ENCODE assay signal across 21 cellular contexts in the genomic region with DNA sequence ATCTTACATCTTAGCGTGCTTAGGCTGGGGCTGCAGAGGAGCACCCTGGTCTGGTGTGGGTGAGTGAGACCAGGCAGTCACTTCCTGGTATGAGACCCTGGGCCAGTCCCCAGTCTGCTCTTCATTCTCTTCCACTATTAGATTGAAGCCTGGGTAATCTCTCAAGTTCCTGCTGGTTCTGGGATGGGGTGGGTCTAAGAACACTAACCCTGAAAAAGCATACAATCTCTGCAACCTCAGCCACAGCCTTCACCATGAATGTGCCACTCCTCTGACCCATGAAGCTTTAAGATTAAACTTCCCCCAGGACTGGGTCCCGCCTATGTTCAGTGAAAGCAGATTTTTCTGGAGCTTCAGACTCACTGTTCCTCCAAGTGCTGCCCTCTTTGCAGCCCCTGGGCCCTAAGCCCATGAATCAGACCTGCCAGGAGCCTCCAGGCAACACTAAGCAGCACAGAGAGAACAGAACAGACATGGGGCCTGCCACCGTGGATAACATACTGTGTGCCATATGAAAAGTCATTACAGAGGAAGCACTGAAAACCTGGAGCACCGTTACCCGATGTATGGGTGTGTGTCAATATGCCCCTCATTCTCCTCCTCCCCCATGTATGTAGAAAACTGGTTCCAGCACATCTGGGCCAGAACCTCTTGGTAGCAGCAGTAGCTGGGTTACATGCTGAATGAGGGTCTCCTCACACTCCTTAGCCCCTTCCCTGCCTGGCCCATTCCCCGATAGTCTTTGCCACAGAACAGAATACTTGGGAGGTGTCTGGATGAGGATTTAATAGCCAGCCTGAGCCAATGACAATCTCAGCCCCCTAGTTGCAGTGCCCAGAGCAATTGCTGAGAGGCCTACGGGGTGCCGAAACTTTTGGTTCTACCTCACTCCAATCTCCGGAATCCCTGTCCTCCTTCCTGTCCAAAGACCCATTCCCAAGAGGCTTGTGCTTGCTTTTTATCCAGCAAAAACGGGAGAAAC. TPM values are rescaled to one million over a fixed set of nuclear protein-coding genes. Genes with fewer than 3 reads are reported as not detected.
DNase-seq lines count a peak whose midpoint lies in the region; ATAC-seq and TF ChIP-seq lines count a peak whose summit lies in the region.
"Had no signal": no experiment of that assay in that cellular context is flagged by ENCODE, and none has a peak within 500 bp of the region (broad histone marks: within the 10 kb centered on the region; RNA-seq: fewer than 3 reads in every experiment).

No MANE protein-coding gene starts in this region.

- H2AFZ ChIP-seq in Karpas-422 (ENCODE audit: low read length), result 0 out of 2 replicates have a peak overlapping the region, but pooled peaks have one; percentile 21
- no peak overlapping the region for H2AFZ ChIP-seq in neural progenitor cell (replicated peaks)

- no peak overlapping the region for H3K4me2 ChIP-seq in Karpas-422 (ENCODE audit: low read depth, low read length, poor library complexity, severe bottlenecking)
- H3K4me2 ChIP-seq in neural progenitor cell, result no peak overlapping the region
- H3K4me2 ChIP-seq: KMS-11 had no signal

- H3K4me3 ChIP-seq in Karpas-422 (ENCODE audit: low read length) (no peak overlapping the region), fibroblast of mammary gland (ENCODE audit: control insufficient read depth, low read depth, low read length) (no peak overlapping the region), neural progenitor cell (no peak overlapping the region)
- H3K4me3 ChIP-seq: esophagus squamous epithelium, tibial nerve had no signal

- POLR2A ChIA-PET in CD4-positive, alpha-beta T cell (lab: Charles Lee), result no interaction called here

- H3K4me1 Mint-ChIP-seq in CD4-positive, alpha-beta T cell (ENCODE audit: low read depth), result peaks cover 27% of the 10 kb centered on the region
- peaks cover 30% of the 10 kb centered on the region for H3K4me1 Mint-ChIP-seq in neural progenitor cell

- no peaks in the 10 kb centered on the region for H3K36me3 ChIP-seq in Karpas-422 (ENCODE audit: insufficient read depth, low read length)
- H3K36me3 ChIP-seq in neural progenitor cell, result no peaks in the 10 kb centered on the region
- H3K36me3 ChIP-seq: esophagus squamous epithelium, tibial nerve had no signal

- H3K79me2 ChIP-seq in Karpas-422 (ENCODE audit: low read length), result no peaks in the 10 kb centered on the region
- no peaks in the 10 kb centered on the region for H3K79me2 ChIP-seq in neural progenitor cell (ENCODE audit: low read depth)

- H4K20me1 ChIP-seq in Karpas-422 (ENCODE audit: insufficient read depth, low read depth, low read length) (no peaks in the 10 kb centered on the region), neural progenitor cell (ENCODE audit: low read depth) (peaks cover 49% of the 10 kb centered on the region)

- H3K9me3 Mint-ChIP-seq in CD4-positive, alpha-beta T cell, result no peaks in the 10 kb centered on the region
- H3K9me3 Mint-ChIP-seq in neural progenitor cell, result peaks cover 6% of the 10 kb centered on the region
- H3K9me3 Mint-ChIP-seq: activated T-helper 2 cell treated with anti-CD3 and anti-CD28 coated beads, Interferon-gamma antibody, Interleukin-2, Interleukin-4, amounts not matched to agents 10 μg/mL and 5 μg/mL and 100 μg/mL, durations not matched to agents 14 hours and 24 hours and 36 hours; immature natural killer cell had no signal

- peaks cover 76% of the 10 kb centered on the region for H3K27me3 Mint-ChIP-seq in CD4-positive, alpha-beta T cell
- H3K27me3 Mint-ChIP-seq in neural progenitor cell (ENCODE audit: insufficient read depth, low read depth), result peaks cover 75% of the 10 kb centered on the region

- peak overlapping the region; percentile 55 for H3K4me3 Mint-ChIP-seq in CD4-positive, alpha-beta T cell
- peak overlapping the region; percentile 60 for H3K4me3 Mint-ChIP-seq in neural progenitor cell

- no peak overlapping the region for H3K9ac ChIP-seq in Karpas-422 (ENCODE audit: low read length)
- H3K9ac ChIP-seq in neural progenitor cell, result no peak overlapping the region
- H3K9ac ChIP-seq: KMS-11 had no signal

- H3K27ac Mint-ChIP-seq in CD4-positive, alpha-beta T cell, result no peak overlapping the region
- H3K27ac Mint-ChIP-seq in neural progenitor cell, result peak overlapping the region; percentile 35
- H3K27ac Mint-ChIP-seq: activated T-helper 2 cell treated with anti-CD3 and anti-CD28 coated beads, Interferon-gamma antibody, Interleukin-2, Interleukin-4, amounts not matched to agents 10 μg/mL and 5 μg/mL and 100 μg/mL, durations not matched to agents 14 hours and 24 hours and 36 hours; immature natural killer cell had no signal

- H3K9me2 ChIP-seq in Karpas-422 (replicated peaks; ENCODE audit: insufficient read depth, low read length), result no peaks in the 10 kb centered on the region

- no peak for ATAC-seq in CD4-positive, alpha-beta T cell (ENCODE audit: poor library complexity)
- ATAC-seq: PC-3 had no signal

- H3K4me1 ChIP-seq in Karpas-422 (ENCODE audit: low read length), result peaks cover 13% of the 10 kb centered on the region; the same call in 1 of the 2 replicates
- peaks cover 32% of the 10 kb centered on the region for H3K4me1 ChIP-seq in neural progenitor cell

- TF ChIP-seq CTCF in CD4-positive, alpha-beta T cell (IDR thresholded peaks at IDR 0.05), result no peak
- no peak for TF ChIP-seq CTCF in fibroblast of mammary gland (conservative IDR thresholded peaks at IDR 0.05; ENCODE audit: control insufficient read depth, insufficient read depth, low read depth, low read length)
- TF ChIP-seq CTCF in neural progenitor cell (IDR thresholded peaks at IDR 0.05), result no peak

- H3K9me3 ChIP-seq in CD4-positive, alpha-beta T cell (ENCODE audit: control insufficient read depth, low read length), result no peaks in the 10 kb centered on the region
- H3K9me3 ChIP-seq in Karpas-422 (ENCODE audit: low read length), result no peaks in the 10 kb centered on the region
- H3K9me3 ChIP-seq in neural progenitor cell (ENCODE audit: low read depth), result no peaks in the 10 kb centered on the region
- H3K9me3 ChIP-seq: esophagus squamous epithelium, tibial nerve had no signal

- H3K27me3 ChIP-seq in CD4-positive, alpha-beta T cell (ENCODE audit: control insufficient read depth, insufficient read depth, low read length), result peaks cover 87% of the 10 kb centered on the region
- no peaks in the 10 kb centered on the region for H3K27me3 ChIP-seq in Karpas-422 (ENCODE audit: low read length)
- peaks cover 98% of the 10 kb centered on the region for H3K27me3 ChIP-seq in neural progenitor cell

- DNase-seq in CD4-positive, alpha-beta T cell, result no peak
- DNase-seq in Karpas-422 (no peak), fibroblast of mammary gland (ENCODE audit: low read depth) (peak; percentile 24), neural progenitor cell (ENCODE audit: low spot score) (no peak), NCI-H2227 treated with DMSO at 0.1 percent for 48 hours (lab: John Stamatoyannopoulos, UW) (no peak), pons (ENCODE audit: low spot score) (no peak), putamen (ENCODE audit: low spot score) (no peak)
- no peak for DNase-seq in activated CD4-positive, alpha-beta T cell treated with anti-CD3 and anti-CD28 coated beads, Interleukin-2, amount 50 U/mL, for 1 hour
- DNase-seq: caudate nucleus; esophagus squamous epithelium; HCEC 1CT; immature natural killer cell; NCI-H1417; NCI-H748 treated with DMSO at 0.1 percent for 48 hours; PC-3; stimulated activated naive CD4-positive, alpha-beta T cell had no signal

- peaks cover 49% of the 10 kb centered on the region for H3F3A ChIP-seq in neural progenitor cell (ENCODE audit: low read depth)

- CTCF ChIA-PET in CD4-positive, alpha-beta T cell (lab: Charles Lee), result no interaction called here

- no peaks in the 10 kb centered on the region for H3K36me3 Mint-ChIP-seq in CD4-positive, alpha-beta T cell (ENCODE audit: low read depth)
- no peaks in the 10 kb centered on the region for H3K36me3 Mint-ChIP-seq in neural progenitor cell
- H3K36me3 Mint-ChIP-seq: immature natural killer cell had no signal

- intact Hi-C loops in CD4-positive, alpha-beta T cell (cut with DNase I, micrococcal nuclease), result no loop called here

- no peak overlapping the region for H3K27ac ChIP-seq in CD4-positive, alpha-beta T cell (ENCODE audit: low read depth, low read length)
- H3K27ac ChIP-seq in Karpas-422 (ENCODE audit: low read length) (no peak overlapping the region), neural progenitor cell (no peak overlapping the region)
- H3K27ac ChIP-seq: esophagus squamous epithelium, KMS-11, tibial nerve had no signal

RNA-seq across cellular contexts. Expression of gene SIX2, which starts 2.7 kb away (rescaled TPM):
- total RNA-seq in CD4-positive, alpha-beta T cell, result not detected
- not detected in 2 replicates for total RNA-seq in Karpas-422 (2014; rRNA removed; shearing (Covaris generic); ENCODE audit: low replicate concordance)
- total RNA-seq in neural progenitor cell (ENCODE audit: low replicate concordance), result 0.12 TPM in 1 of 2 replicates, not detected in the other
- total RNA-seq: activated T-helper 2 cell treated with anti-CD3 and anti-CD28 coated beads, Interferon-gamma antibody, Interleukin-2, Interleukin-4, amounts not matched to agents 10 μg/mL and 5 μg/mL and 100 μg/mL, durations not matched to agents 14 hours and 24 hours and 36 hours; lung microvascular endothelial cell; T-helper 2 cell treated with Interferon-gamma antibody and Interleukin-4, amounts not matched to agents 100 ng/mL and 5 ng/mL, for 36 hours had no signal
